ENCODE assay signal across 20 cellular contexts in the genomic region with DNA sequence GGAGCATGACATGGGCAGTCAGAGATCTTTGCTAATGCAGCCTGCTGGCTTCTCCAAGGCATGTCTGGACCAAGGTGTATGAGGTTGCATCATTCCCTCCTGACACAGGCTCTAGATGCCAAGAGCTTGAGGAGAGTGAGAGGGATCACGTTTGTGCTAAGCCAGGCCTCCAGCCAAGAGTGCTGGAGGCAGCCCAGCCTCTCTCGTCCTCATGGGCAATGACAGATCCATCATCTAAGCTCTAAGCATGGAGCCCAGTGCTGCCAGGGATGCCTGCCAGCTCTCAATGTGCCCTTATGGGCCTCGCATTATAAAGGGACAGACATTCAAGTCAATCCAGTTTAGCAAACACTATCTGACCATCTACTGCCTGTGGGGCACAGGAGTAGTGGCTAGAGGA.
DNase-seq lines count a peak whose midpoint lies in the region; ATAC-seq, FAIRE-seq and TF ChIP-seq lines count a peak whose summit lies in the region.
"Had no signal": no experiment of that assay in that cellular context is flagged by ENCODE, and none has a peak within 500 bp of the region (broad histone marks: within the 10 kb centered on the region; RNA-seq: fewer than 3 reads in every experiment).

No MANE protein-coding gene starts in this region.

- no peak overlapping the region for H3K27ac ChIP-seq in heart left ventricle
- H3K27ac ChIP-seq in right cardiac atrium (ENCODE audit: low read length), result no peak overlapping the region
- no peak overlapping the region for H3K27ac ChIP-seq in H1 (ENCODE audit: low read depth, low read length)
- no peak overlapping the region for H3K27ac ChIP-seq in upper lobe of left lung
- H3K27ac ChIP-seq: BLaER1 treated with 17β-estradiol and CSF1 and Interleukin-3, amounts not matched to agents 10 nM and 100 nM had no signal

- H3K4me2 ChIP-seq in H1 (ENCODE audit: insufficient read depth in 1 of 2, low read depth in 2 of 2, low read length in 2 of 2), result no peak overlapping the region
- H3K4me2 ChIP-seq: BLaER1 treated with 17β-estradiol and CSF1 and Interleukin-3, amounts not matched to agents 10 nM and 100 nM had no signal

- no peaks in the 10 kb centered on the region for H3K79me2 ChIP-seq in H1 (ENCODE audit: control insufficient read depth in 1 of 2, insufficient read depth in 2 of 2, low read length in 2 of 2)

- H3K14ac ChIP-seq in H1 (ENCODE audit: insufficient read length), result no peak overlapping the region

- no peak overlapping the region for H3K4ac ChIP-seq in H1 (replicated peaks; ENCODE audit: insufficient read length, low read depth, low read length)

- H2AK5ac ChIP-seq in H1 (ENCODE audit: low read depth, low read length), result no peak overlapping the region

- H3K9me3 ChIP-seq in heart left ventricle, result peaks cover 0 to 19% (median 10%) of the 10 kb centered on the region in 12 donors
- peaks cover 4% of the 10 kb centered on the region for H3K9me3 ChIP-seq in right cardiac atrium (ENCODE audit: control insufficient read depth, low read length)
- peaks cover 9 to 10% of the 10 kb centered on the region in 2 experiments; a peak in 2 of 4 replicates for H3K9me3 ChIP-seq in H1 (ENCODE audit: insufficient read depth in 2 of 2, low read depth in 1 of 2, low read length in 1 of 2)
- peaks cover 2 to 13% (median 9%) of the 10 kb centered on the region in 4 donors for H3K9me3 ChIP-seq in upper lobe of left lung

- H2AFZ ChIP-seq in H1 (ENCODE audit: low read length), result no peak overlapping the region

- peak in 2 of 5 donors; percentile 22 to 62 for DNase-seq in heart left ventricle
- DNase-seq in right cardiac atrium, result no peak
- DNase-seq in NCI-H1092 treated with DMSO at 0.1 percent for 48 hours (lab: John Stamatoyannopoulos, UW), result peak; percentile 74
- DNase-seq in H1 (ENCODE audit: low read depth in 1 of 2, low spot score in 2 of 2), result no peak
- DNase-seq in NCI-H510A treated with DMSO at 0.1 percent for 48 hours (lab: John Stamatoyannopoulos, UW), result no peak
- no peak for DNase-seq in upper lobe of left lung
- DNase-seq in UCSD-AML1 (lab: John Stamatoyannopoulos, UW; ENCODE audit: unreplicated experiment), result no peak
- DNase-seq: KBM-7, MV-4-11, NCI-H1436 treated with DMSO at 0.1 percent for 48 hours, NCI-H2029, NCI-H2171, NCI-H446 treated with DMSO at 0.1 percent for 48 hours, SHP77 had no signal

- H3K27me3 ChIP-seq in heart left ventricle (peaks cover 0 to 6% (median 0%) of the 10 kb centered on the region in 9 donors), right cardiac atrium (ENCODE audit: control insufficient read depth, insufficient read depth) (no peaks in the 10 kb centered on the region), H1 (replicated peaks in 1 of 4; ENCODE audit: control insufficient read depth in 3 of 4, extremely low read depth in 1 of 4, insufficient read depth in 3 of 4, low read length in 3 of 4) (no peaks in the 10 kb centered on the region; a peak in 1 of 7 replicates), upper lobe of left lung (no peaks in the 10 kb centered on the region)
- H3K27me3 ChIP-seq: BLaER1 treated with 17β-estradiol and CSF1 and Interleukin-3, amounts not matched to agents 10 nM and 100 nM had no signal

- TF ChIP-seq POLR2A in heart left ventricle (IDR thresholded peaks at IDR 0.05), result no peak
- no peak for TF ChIP-seq POLR2A in H1 (IDR thresholded peaks at IDR 0.05; ENCODE audit: control extremely low read depth in 1 of 2, low read depth in 2 of 2, low read length in 2 of 2)
- TF ChIP-seq POLR2A in upper lobe of left lung (IDR thresholded peaks at IDR 0.05), result no peak

- no peak overlapping the region for H3K4me3 ChIP-seq in heart left ventricle
- H3K4me3 ChIP-seq in right cardiac atrium (ENCODE audit: low read length), result no peak overlapping the region
- no peak overlapping the region for H3K4me3 ChIP-seq in H1 (ENCODE audit: extremely low read depth in 1 of 4, insufficient read depth in 2 of 4, low read depth in 3 of 4, low read length in 4 of 4)
- H3K4me3 ChIP-seq in upper lobe of left lung, result no peak overlapping the region
- H3K4me3 ChIP-seq: BLaER1 treated with 17β-estradiol and CSF1 and Interleukin-3, amounts not matched to agents 10 nM and 100 nM had no signal

- H3K23ac ChIP-seq in H1 (ENCODE audit: insufficient read length), result no peak overlapping the region

- FAIRE-seq in H1 (lab: Jason Lieb, UNC), result no peak
- FAIRE-seq: D721Med, H54, HepG2, RCC 7860 had no signal

- H3K56ac ChIP-seq in H1 (replicated peaks; ENCODE audit: insufficient read length, low read depth, low read length), result no peak overlapping the region

- H3K23me2 ChIP-seq in H1 (ENCODE audit: low read depth, low read length), result no peaks in the 10 kb centered on the region

- peak in 3 of 4 donors; percentile 72 to 87 (median 82) for ATAC-seq in heart left ventricle
- ATAC-seq in right cardiac atrium, result no peak
- no peak for ATAC-seq in upper lobe of left lung (ENCODE audit: low FRiP score in 2 of 2)
- ATAC-seq: HepG2, SK-N-SH treated with all-trans-retinoic acid at 6 μM for 48 hours had no signal

- intact Hi-C loops in heart left ventricle (cut with DNase I) (no loop called here), right cardiac atrium (cut with DNase I) (no loop called here)

- no peak for TF ChIP-seq EP300 in H1 (IDR thresholded peaks at IDR 0.05; ENCODE audit: borderline replicate concordance in 1 of 2, low read depth in 2 of 2, low read length in 2 of 2)
- TF ChIP-seq EP300 in upper lobe of left lung (IDR thresholded peaks at IDR 0.05), result no peak

- H3K79me1 ChIP-seq in H1 (ENCODE audit: low read depth, low read length), result no peaks in the 10 kb centered on the region

- H4K5ac ChIP-seq in H1 (ENCODE audit: insufficient read length, low read depth, low read length), result no peak overlapping the region

- no peak overlapping the region for H3K9ac ChIP-seq in H1 (replicated peaks in 1 of 4; ENCODE audit: extremely low read depth in 1 of 4, low read depth in 3 of 4, low read length in 3 of 4)
- H3K9ac ChIP-seq: BLaER1 treated with 17β-estradiol and CSF1 and Interleukin-3, amounts not matched to agents 10 nM and 100 nM had no signal

- H3K36me3 ChIP-seq in heart left ventricle, result no peaks in the 10 kb centered on the region
- H3K36me3 ChIP-seq in H1 (ENCODE audit: control insufficient read depth in 2 of 4, insufficient read depth in 4 of 4, low read length in 3 of 4), result no peaks in the 10 kb centered on the region
- H3K36me3 ChIP-seq in upper lobe of left lung, result no peaks in the 10 kb centered on the region
- H3K36me3 ChIP-seq: BLaER1 treated with 17β-estradiol and CSF1 and Interleukin-3, amounts not matched to agents 10 nM and 100 nM had no signal

- H3K4me1 ChIP-seq in heart left ventricle (no peaks in the 10 kb centered on the region), right cardiac atrium (ENCODE audit: control insufficient read depth, insufficient read depth, low read length) (no peaks in the 10 kb centered on the region), H1 (replicated peaks in 1 of 4; ENCODE audit: control insufficient read depth in 3 of 4, insufficient read depth in 4 of 4, low read length in 3 of 4) (peaks cover 0 to 3% (median 1%) of the 10 kb centered on the region in 4 experiments; a peak in 4 of 7 replicates), upper lobe of left lung (no peaks in the 10 kb centered on the region)

- no peak for TF ChIP-seq CTCF in heart left ventricle (IDR thresholded peaks at IDR 0.05)
- TF ChIP-seq CTCF in H1 (IDR thresholded peaks at IDR 0.05; ENCODE audit: control extremely low read depth in 1 of 3, insufficient read depth in 1 of 3, low read depth in 1 of 3, low read length in 3 of 3), result no peak
- TF ChIP-seq CTCF in upper lobe of left lung (IDR thresholded peaks at IDR 0.05), result no peak

- H2BK120ac ChIP-seq in H1 (replicated peaks; ENCODE audit: low read depth, low read length), result no peak overlapping the region

- H3K18ac ChIP-seq in H1 (ENCODE audit: extremely low read depth, low read length), result no peak overlapping the region

- H4K8ac ChIP-seq in H1 (ENCODE audit: extremely low read depth, insufficient read depth, low read length), result no peak overlapping the region

- POLR2A ChIA-PET in H1 (lab: Charles Lee; ENCODE audit: partially characterized antibody), result no interaction called here

- H2BK5ac ChIP-seq in H1 (ENCODE audit: low read depth, low read length), result no peak overlapping the region

- CTCF ChIA-PET in H1 (lab: Charles Lee; ENCODE audit: partially characterized antibody), result interaction anchor here (1.0 to 3.2 kb wide), 2 partner anchors 89 to 135 kb away, joined by 3 to 11 read pairs; no protein-coding TSS in a partner anchor

- no peak overlapping the region for H4K91ac ChIP-seq in H1 (replicated peaks; ENCODE audit: insufficient read length, low read length)

- TF ChIP-seq RAD21 in H1 (IDR thresholded peaks at IDR 0.05 in 1 of 2, conservative IDR thresholded peaks at IDR 0.05 in 1 of 2; ENCODE audit: low read depth in 2 of 2, low read length in 2 of 2), result no peak

- no peak overlapping the region for H2BK20ac ChIP-seq in H1 (ENCODE audit: low read length)

- WGBS in heart left ventricle, 4 donors, result 16 to 37% (median 19%) methylated on average over 2 to 3 of the region's 3 CpGs
- WGBS in right cardiac atrium, result 21% methylated on average over 3 of the region's 3 CpGs
- 61% methylated on average over 3 of the region's 3 CpGs; no CpG with 5 or more reads in 1 of the 2 experiments for WGBS in H1 (ENCODE audit: extremely low coverage in 1 of 2, insufficient coverage in 1 of 2, insufficient read length in 1 of 2, insufficient replicate concordance in 2 of 2, low coverage in 1 of 2, low lambda C conversion rate in 2 of 2, missing lambda C conversion rate in 1 of 2), 2 experiments
- WGBS in upper lobe of left lung, 2 donors, result 38% methylated on average over 3 of the region's 3 CpGs; no CpG with 5 or more reads in 1 of the 2 donors

- 0 out of 2 replicates have a peak overlapping the region, but pooled peaks have one; percentile 67 for H2BK15ac ChIP-seq in H1 (ENCODE audit: low read length)

- peaks cover 0 to 1% of the 10 kb centered on the region in 2 experiments for H4K20me1 ChIP-seq in H1 (replicated peaks in 1 of 2; ENCODE audit: control insufficient read depth in 1 of 2, insufficient read depth in 2 of 2, low read length in 2 of 2)
- H4K20me1 ChIP-seq: BLaER1 treated with 17β-estradiol and CSF1 and Interleukin-3, amounts not matched to agents 10 nM and 100 nM had no signal

- H2BK12ac ChIP-seq in H1 (ENCODE audit: low read depth, low read length), result no peak overlapping the region

TF ChIP-seq in H1, 55 proteins besides CTCF, POLR2A, EP300 and RAD21 (continues in another document):
- TF ChIP-seq HDAC6 (IDR thresholded peaks at IDR 0.05; ENCODE audit: low read depth, low read length), result no peak
- no peak for TF ChIP-seq MAFK (IDR thresholded peaks at IDR 0.05; ENCODE audit: low read depth, low read length)
- TF ChIP-seq EZH2 (IDR thresholded peaks at IDR 0.05; ENCODE audit: low read depth, low read length, severe bottlenecking), result no peak
- TF ChIP-seq POLR2AphosphoS5 (IDR thresholded peaks at IDR 0.05; ENCODE audit: low read depth, low read length), result no peak
- TF ChIP-seq TAF7 (optimal IDR thresholded peaks at IDR 0.05; ENCODE audit: borderline replicate concordance, low read depth, low read length), result no peak
- no peak for TF ChIP-seq GABPA (IDR thresholded peaks at IDR 0.05; ENCODE audit: borderline replicate concordance, insufficient read depth, low read length)

Comparison
In these comparisons a context has a peak if more than half of its experiments do, and no peak if none do; other contexts are left out.
1. ATAC-seq: peak in heart left ventricle (3 of 4); none in right cardiac atrium (0 of 2) and upper lobe of left lung (0 of 2).